In genomic region chr13:75101997-75102720, GRCh38 we compare ENCODE assay signal across 14 cellular contexts.
A peak's percentile ranks its signal among the peaks of the same experiment; 100 is the strongest.
DNase-seq lines count a peak whose midpoint lies in the region; ATAC-seq and TF ChIP-seq lines count a peak whose summit lies in the region.
"Had no signal": no experiment of that assay in that cellular context is flagged by ENCODE, and none has a peak within 500 bp of the region (broad histone marks: within the 10 kb centered on the region; RNA-seq: fewer than 3 reads in every experiment).

No MANE protein-coding gene starts in this region.

- H3K56ac ChIP-seq in mesendoderm (ENCODE audit: low read length): no peak overlapping the region

- peak overlapping the region; percentile 47 for H3K27ac ChIP-seq in ectodermal cell (ENCODE audit: insufficient read depth, low read depth, low read length, poor library complexity, severe bottlenecking)
- no peak overlapping the region for H3K27ac ChIP-seq in mesendoderm (ENCODE audit: low read depth, low read length)
- H3K27ac ChIP-seq: psoas muscle had no signal

- no peak for ATAC-seq in HG03460 (IDR thresholded peaks at IDR 0.05; ENCODE audit: unreplicated experiment)
- ATAC-seq: activated CD4-positive, CD25-positive, alpha-beta regulatory T cell treated with anti-CD3 and anti-CD28 coated beads, Interleukin-2, amount 50 U/mL, for 24 hours; psoas muscle had no signal

- peaks cover 4% of the 10 kb centered on the region for H3K9me3 ChIP-seq in ectodermal cell (ENCODE audit: control insufficient read depth, low read length)
- H3K9me3 ChIP-seq: psoas muscle had no signal

- no peak overlapping the region for H3K9ac ChIP-seq in mesendoderm (ENCODE audit: low read length)

- H3K36me3 Mint-ChIP-seq in HFFc6 (ENCODE audit: low read depth): no peaks in the 10 kb centered on the region
- H3K36me3 Mint-ChIP-seq: activated naive CD8-positive, alpha-beta T cell had no signal

- H4K5ac ChIP-seq in mesendoderm (ENCODE audit: low read length): no peak overlapping the region

- DNase-seq in Ammon's horn (ENCODE audit: low spot score) (peak; percentile 2), HFFc6 (peak; percentile 3), mesendoderm (peak; percentile 96), NCI-H1436 (lab: John Stamatoyannopoulos, UW) (no peak), kidney glomerular epithelial cell (lab: John Stamatoyannopoulos, UW) (no peak)
- DNase-seq in activated CD4-positive, alpha-beta T cell treated with anti-CD3 and anti-CD28 coated beads for 1 hour: no peak
- DNase-seq: AML-193; psoas muscle; stimulated activated CD8-positive, alpha-beta memory T cell treated with anti-CD3 and anti-CD28 coated beads, Interleukin-4, amount 100 ng/mL, for 48 hours; SW 1271 had no signal

- no peaks in the 10 kb centered on the region for H3K9me3 Mint-ChIP-seq in HFFc6

- no peaks in the 10 kb centered on the region for H3K79me2 ChIP-seq in mesendoderm (ENCODE audit: control insufficient read depth, insufficient read depth, low read length)

- H3K36me3 ChIP-seq in ectodermal cell (ENCODE audit: control insufficient read depth, insufficient read depth, low read length): no peaks in the 10 kb centered on the region
- no peaks in the 10 kb centered on the region for H3K36me3 ChIP-seq in mesendoderm (ENCODE audit: control insufficient read depth, insufficient read depth, low read length)

- peaks cover 4% of the 10 kb centered on the region; the same call in 1 of the 2 replicates for H3K27me3 Mint-ChIP-seq in HFFc6 (ENCODE audit: insufficient read depth)

- 49% methylated on average over 4 to 5 of the region's 5 CpGs for WGBS in ectodermal cell, 2 experiments
- WGBS in mesendoderm (ENCODE audit: extremely low coverage, insufficient coverage, low lambda C conversion rate): no CpG with 5 or more reads among the region's 5 CpGs

- no peak overlapping the region for H2BK120ac ChIP-seq in mesendoderm (ENCODE audit: low read depth, low read length)

- no peak overlapping the region for H2BK5ac ChIP-seq in mesendoderm (ENCODE audit: low read length)

- no peak overlapping the region for H3K23ac ChIP-seq in mesendoderm (ENCODE audit: low read length)

- no peak overlapping the region for H2BK15ac ChIP-seq in mesendoderm (replicated peaks; ENCODE audit: low read depth)

- H3K4me1 ChIP-seq in ectodermal cell (ENCODE audit: control insufficient read depth, insufficient read depth, low read length) (peaks cover 21% of the 10 kb centered on the region), mesendoderm (ENCODE audit: control insufficient read depth, low read depth, low read length) (peaks cover 2% of the 10 kb centered on the region)
- H3K4me1 ChIP-seq: psoas muscle had no signal

- no peak overlapping the region for H3K27ac Mint-ChIP-seq in HFFc6
- H3K27ac Mint-ChIP-seq: activated naive CD8-positive, alpha-beta T cell had no signal

- H3K4me2 ChIP-seq in mesendoderm (ENCODE audit: low read length): no peak overlapping the region

- no peak overlapping the region for H3K4me3 ChIP-seq in ectodermal cell (ENCODE audit: insufficient read depth, low read depth, low read length)
- no peak overlapping the region for H3K4me3 ChIP-seq in mesendoderm (ENCODE audit: low read length)
- H3K4me3 ChIP-seq: psoas muscle had no signal

- H2AK5ac ChIP-seq in mesendoderm (ENCODE audit: low read length): no peak overlapping the region

- no peak overlapping the region for H3K18ac ChIP-seq in mesendoderm (ENCODE audit: low read length)

- H3K79me1 ChIP-seq in mesendoderm (ENCODE audit: low read length): no peaks in the 10 kb centered on the region

- H4K8ac ChIP-seq in mesendoderm (ENCODE audit: low read depth, low read length): no peak overlapping the region

- no peak overlapping the region for H3K4ac ChIP-seq in mesendoderm (ENCODE audit: low read depth, low read length)

- H3K27me3 ChIP-seq in ectodermal cell (ENCODE audit: control insufficient read depth, insufficient read depth, low read length, poor library complexity, severe bottlenecking) (no peaks in the 10 kb centered on the region), mesendoderm (ENCODE audit: insufficient read depth, low read length, poor library complexity) (no peaks in the 10 kb centered on the region)

- no peak overlapping the region for H3K4me3 Mint-ChIP-seq in HFFc6
- H3K4me3 Mint-ChIP-seq: activated naive CD8-positive, alpha-beta T cell had no signal

- TF ChIP-seq CTCF in HFFc6 (IDR thresholded peaks at IDR 0.05): no peak

- H3K4me1 Mint-ChIP-seq in HFFc6 (ENCODE audit: low read depth): peaks cover 12% of the 10 kb centered on the region

Comparison
In these comparisons a context has a peak if more than half of its experiments do, and no peak if none do; other contexts are left out.
1. DNase-seq: peak in Ammon's horn (single experiment), HFFc6 (single experiment) and mesendoderm (single experiment); none in activated CD4-positive, alpha-beta T cell treated with anti-CD3 and anti-CD28 coated beads for 1 hour (single experiment), NCI-H1436 (single experiment) and kidney glomerular epithelial cell (single experiment).